10 cellular contexts compared by ENCODE assay signal in genomic region chr5:7794301-7794700, GRCh38. TPM values are rescaled to one million over a fixed set of nuclear protein-coding genes. Genes with fewer than 3 reads are reported as not detected.
DNase-seq lines count a peak whose midpoint lies in the region; ATAC-seq and TF ChIP-seq lines count a peak whose summit lies in the region.
"Had no signal": no experiment of that assay in that cellular context is flagged by ENCODE, and none has a peak within 500 bp of the region (broad histone marks: within the 10 kb centered on the region; RNA-seq: fewer than 3 reads in every experiment).

No MANE protein-coding gene starts in this region.

- H3K9me3 Mint-ChIP-seq in CD4-positive, alpha-beta T cell: no peaks in the 10 kb centered on the region

- H3K27me3 Mint-ChIP-seq in CD4-positive, alpha-beta T cell: peaks cover 32% of the 10 kb centered on the region

- no peaks in the 10 kb centered on the region for H3K27me3 ChIP-seq in layer of hippocampus (ENCODE audit: control insufficient read depth, insufficient read depth, low read length)
- H3K27me3 ChIP-seq in CD4-positive, alpha-beta T cell (ENCODE audit: control insufficient read depth, insufficient read depth, low read length): no peaks in the 10 kb centered on the region

- no peak overlapping the region for H3K4me3 Mint-ChIP-seq in CD4-positive, alpha-beta T cell

- no peak for DNase-seq in HT-29 (ENCODE audit: low spot score)
- DNase-seq in NCI-H1436 treated with DMSO at 0.1 percent for 48 hours (lab: John Stamatoyannopoulos, UW): no peak
- no peak for DNase-seq in DMS53 treated with DMSO at 0.1 percent for 48 hours (lab: John Stamatoyannopoulos, UW; ENCODE audit: unreplicated experiment)
- no peak for DNase-seq in CD4-positive, alpha-beta T cell
- DNase-seq: activated naive CD4-positive, alpha-beta T cell treated with Interleukin-2 at 50 U/mL for 16 hours; occipital lobe had no signal

- ATAC-seq in GM18867 (IDR thresholded peaks at IDR 0.05; ENCODE audit: unreplicated experiment) (peak; percentile 76), GM21786 (IDR thresholded peaks at IDR 0.05; ENCODE audit: unreplicated experiment) (peak; percentile 84), HG03280 (IDR thresholded peaks at IDR 0.05; ENCODE audit: unreplicated experiment) (peak; percentile 87)
- ATAC-seq in CD4-positive, alpha-beta T cell (ENCODE audit: poor library complexity): no peak

- no peak for TF ChIP-seq CTCF in CD4-positive, alpha-beta T cell (IDR thresholded peaks at IDR 0.05)

- POLR2A ChIA-PET in CD4-positive, alpha-beta T cell (lab: Charles Lee): no interaction called here

- CTCF ChIA-PET in CD4-positive, alpha-beta T cell (lab: Charles Lee): no interaction called here

- H3K36me3 Mint-ChIP-seq in CD4-positive, alpha-beta T cell (ENCODE audit: low read depth): no peaks in the 10 kb centered on the region

- H3K27ac ChIP-seq in layer of hippocampus (ENCODE audit: low read depth, low read length): peak overlapping the region; percentile 81
- H3K27ac ChIP-seq in CD4-positive, alpha-beta T cell (ENCODE audit: low read depth, low read length): no peak overlapping the region

- intact Hi-C loops in CD4-positive, alpha-beta T cell (cut with DNase I, micrococcal nuclease): no loop called here

- no peak overlapping the region for H3K27ac Mint-ChIP-seq in CD4-positive, alpha-beta T cell

- H3K9me3 ChIP-seq in CD4-positive, alpha-beta T cell (ENCODE audit: control insufficient read depth, low read length): no peaks in the 10 kb centered on the region

- no peaks in the 10 kb centered on the region for H3K4me1 Mint-ChIP-seq in CD4-positive, alpha-beta T cell (ENCODE audit: low read depth)

RNA-seq across cellular contexts. Expression of gene CFAP90, which starts 56.6 kb away (rescaled TPM):
- total RNA-seq in HT-29 (2014; rRNA removed; shearing (Covaris generic)): not detected in 2 replicates
- total RNA-seq in CD4-positive, alpha-beta T cell: not detected
